30 cellular contexts compared by ENCODE assay signal in the genomic region with DNA sequence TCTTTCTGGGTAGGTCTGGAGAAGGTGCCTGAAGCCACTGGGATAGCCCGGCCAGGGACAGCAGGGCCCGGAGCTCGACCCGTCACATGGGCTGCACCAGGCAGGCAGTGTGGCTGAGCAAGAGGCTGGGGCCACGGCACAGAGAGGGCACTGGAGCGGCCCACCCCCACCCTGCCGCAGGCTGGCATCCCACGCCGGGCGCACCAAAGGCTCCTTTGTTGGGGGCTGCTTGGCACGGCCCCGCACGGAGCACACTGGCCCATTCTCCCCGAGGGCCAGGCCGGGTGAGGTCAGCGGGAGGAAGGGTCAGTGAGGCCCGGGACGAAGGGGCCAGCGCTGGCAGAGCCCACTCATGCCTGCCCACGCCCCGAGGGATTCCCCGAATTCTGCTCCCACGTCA. TPM values are rescaled to one million over a fixed set of nuclear protein-coding genes. Genes with fewer than 3 reads are reported as not detected.
DNase-seq lines count a peak whose midpoint lies in the region.
"Had no signal": no experiment of that assay in that cellular context is flagged by ENCODE, and none has a peak within 500 bp of the region (broad histone marks: within the 10 kb centered on the region; RNA-seq: fewer than 3 reads in every experiment).

No MANE protein-coding gene starts in this region.

- H3K27me3 ChIP-seq in ectodermal cell (ENCODE audit: control insufficient read depth, insufficient read depth, low read length, poor library complexity, severe bottlenecking) (no peaks in the 10 kb centered on the region), layer of hippocampus (ENCODE audit: control insufficient read depth, insufficient read depth, low read length) (no peaks in the 10 kb centered on the region)
- H3K27me3 ChIP-seq: transverse colon had no signal

- DNase-seq in SK-MEL-5 (ENCODE audit: low read depth, low spot score) (peak; percentile 77), substantia nigra (lab: John Stamatoyannopoulos, UW) (peak; percentile 72 to 97 (median 93)), NCI-H524 (lab: John Stamatoyannopoulos, UW) (no peak)
- DNase-seq in activated CD4-positive, alpha-beta T cell treated with anti-CD3 and anti-CD28 coated beads for 1 hour: no peak
- DNase-seq in stimulated activated CD4-positive, alpha-beta T cell treated with anti-CD3 and anti-CD28 coated beads, Interleukin-15, amount 100 ng/mL, for 24 hours: no peak
- DNase-seq: activated CD4-positive, alpha-beta memory T cell treated with anti-CD3 and anti-CD28 coated beads, Interleukin-2, amount 10 ng/mL, durations not matched to agents 7 days and 5 days; activated CD8-positive, alpha-beta memory T cell treated with anti-CD3 and anti-CD28 coated beads, Interleukin-2, amount 50 U/mL, for 48 hours; activated naive CD4-positive, alpha-beta T cell treated with anti-CD3 and anti-CD28 coated beads, Interleukin-2, amount 50 U/mL, for 16 hours; amniotic stem cell; Calu3; glutamatergic neuron; HCEC 1CT; NCI-H1436; NCI-H345; small intestine; stimulated activated CD4-positive, alpha-beta T cell treated with anti-CD3 and anti-CD28 coated beads, Interleukin-1b, Interleukin-23, amount 100 ng/mL, for 48 hours; stimulated activated CD8-positive, alpha-beta memory T cell treated with anti-CD3 and anti-CD28 coated beads, Interleukin-4, amount 100 ng/mL, for 48 hours; stimulated activated naive CD8-positive, alpha-beta T cell treated with anti-CD3 and anti-CD28 coated beads, Interleukin-15, amount 100 ng/mL, for 72 hours; T-helper 1 cell; transverse colon had no signal

- no peaks in the 10 kb centered on the region for H3K9me3 ChIP-seq in ectodermal cell (ENCODE audit: control insufficient read depth, low read length)
- H3K9me3 ChIP-seq: transverse colon had no signal

- in situ Hi-C loops in SK-MEL-5 (cut with HindIII; ENCODE audit: low pct_unique_long_range_greater_than_20kb, low sequenced_read_pairs): no loop called here

- no peaks in the 10 kb centered on the region for H3K36me3 ChIP-seq in ectodermal cell (ENCODE audit: control insufficient read depth, insufficient read depth, low read length)
- H3K36me3 ChIP-seq: transverse colon had no signal

- H3K4me1 ChIP-seq in ectodermal cell (ENCODE audit: control insufficient read depth, insufficient read depth, low read length): peaks cover 42% of the 10 kb centered on the region

- WGBS in ectodermal cell, 2 experiments: 93 to 95% methylated on average over 23 of the region's 23 CpGs

- H3K27ac ChIP-seq in ectodermal cell (ENCODE audit: insufficient read depth, low read depth, low read length, poor library complexity, severe bottlenecking) (peak overlapping the region; percentile 44), layer of hippocampus (ENCODE audit: low read depth, low read length) (peak overlapping the region; percentile 99), substantia nigra (ENCODE audit: low read depth, low read length, poor library complexity, severe bottlenecking) (peak overlapping the region; percentile 100)
- H3K27ac ChIP-seq: C4-2B, RWPE1 had no signal

- no peak overlapping the region for H3K4me3 ChIP-seq in ectodermal cell (ENCODE audit: insufficient read depth, low read depth, low read length)
- H3K4me3 ChIP-seq: lung, transverse colon had no signal

RNA-seq across cellular contexts. Expression of a gene that starts 36.5 kb away (rescaled TPM):
- not detected in 2 replicates for total RNA-seq in SK-MEL-5 (2014; rRNA removed; shearing (Covaris generic))
- polyA plus RNA-seq in SK-MEL-5 (2015; cell fraction: cytosol; rRNA removed): not detected in 2 replicates
- not detected in 2 replicates for polyA plus RNA-seq in SK-MEL-5 (2015; cell fraction: nucleus; rRNA removed)
- polyA plus RNA-seq in ectodermal cell (2013, experiment 1 of 4): not detected
- not detected for polyA plus RNA-seq in ectodermal cell (2013, experiment 2 of 4)
- polyA plus RNA-seq in ectodermal cell (2013, experiment 3 of 4): not detected
- polyA plus RNA-seq in ectodermal cell (2013, experiment 4 of 4): not detected
- total RNA-seq: activated CD4-positive, alpha-beta memory T cell treated with anti-CD3 and anti-CD28 coated beads, Interleukin-2, amount 10 ng/mL, durations not matched to agents 7 days and 5 days; Calu3; Daoy; fibroblast of lung; kidney epithelial cell; lung; pulmonary artery endothelial cell; transverse colon had no signal
- polyA plus RNA-seq: fibroblast of lung, lung, neural cell, small intestine had no signal

RNA-seq across cellular contexts. Expression of a gene that starts 37.2 kb away (rescaled TPM):
- 6.9 and 9.3 TPM in 2 replicates for total RNA-seq in SK-MEL-5 (2014; rRNA removed; shearing (Covaris generic))
- 18.5 and 19.1 TPM in 2 replicates for polyA plus RNA-seq in SK-MEL-5 (2015; cell fraction: cytosol; rRNA removed)
- polyA plus RNA-seq in SK-MEL-5 (2015; cell fraction: nucleus; rRNA removed): 35.6 and 36.3 TPM in 2 replicates
- polyA plus RNA-seq in ectodermal cell (2013, experiment 1 of 4): 3.8 TPM
- polyA plus RNA-seq in ectodermal cell (2013, experiment 2 of 4): 4.4 TPM
- polyA plus RNA-seq in ectodermal cell (2013, experiment 3 of 4): 4.1 TPM
- 4.2 TPM for polyA plus RNA-seq in ectodermal cell (2013, experiment 4 of 4)
- total RNA-seq: Calu3 had no signal

Comparison
In these comparisons a context has a peak if more than half of its experiments do, and no peak if none do; other contexts are left out.
1. DNase-seq: peak in SK-MEL-5 (single experiment) and substantia nigra (49 of 49); none in activated CD4-positive, alpha-beta T cell treated with anti-CD3 and anti-CD28 coated beads for 1 hour (single experiment), NCI-H524 (0 of 2) and stimulated activated CD4-positive, alpha-beta T cell treated with anti-CD3 and anti-CD28 coated beads, Interleukin-15, amount 100 ng/mL, for 24 hours (single experiment).
2. H3K27ac ChIP-seq: peak in every context shown above with its lines; median percentile 100 in substantia nigra; 99 in layer of hippocampus; 44 in ectodermal cell.